Comparison of ENCODE assay signal across 24 cellular contexts in the genomic region with DNA sequence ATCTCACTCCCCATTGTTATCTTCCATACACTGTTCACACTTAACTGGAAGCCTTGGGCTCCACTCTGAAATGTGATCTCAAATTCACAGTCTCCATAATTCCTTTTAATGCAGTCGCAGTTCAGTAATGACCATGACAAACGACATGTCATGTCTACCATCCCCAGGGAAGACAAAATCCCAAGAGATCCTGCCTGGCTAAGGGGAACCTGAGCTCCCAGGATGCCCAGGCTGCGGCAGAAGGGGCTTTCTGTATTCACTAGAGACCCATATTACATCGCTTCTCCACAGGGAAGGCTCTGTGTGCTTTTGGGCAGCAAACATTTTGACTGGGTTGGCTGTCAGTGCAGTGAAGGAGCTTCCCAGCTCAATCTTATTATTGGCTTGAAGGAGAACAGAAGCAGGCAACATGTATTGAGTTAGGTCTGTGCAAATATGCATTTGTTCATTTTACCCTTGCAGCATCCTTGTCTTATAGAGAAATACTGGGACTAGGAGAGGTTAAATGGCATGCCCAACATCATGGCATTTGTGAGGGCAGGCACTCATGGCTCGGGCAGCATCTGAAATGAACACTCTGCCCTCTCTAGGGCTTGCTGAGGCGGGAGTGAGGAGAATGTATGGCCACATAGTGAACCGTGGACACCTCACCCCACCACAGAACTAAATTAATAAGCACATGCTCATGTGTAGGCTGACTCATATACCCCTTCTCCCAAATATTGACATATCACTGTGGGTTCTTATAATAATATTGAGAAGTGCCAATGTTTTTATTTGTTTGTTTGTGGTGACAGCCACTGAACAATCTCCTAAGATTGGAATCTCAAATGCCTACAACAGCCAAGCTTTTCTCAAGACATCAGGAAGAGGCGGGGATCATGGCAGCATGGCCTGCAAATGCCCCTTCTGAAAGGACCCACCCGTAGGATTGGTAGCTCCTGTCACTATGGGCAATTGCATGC.
"Had no signal": no experiment of that assay in that cellular context is flagged by ENCODE, and none has a peak within 500 bp of the region (broad histone marks: within the 10 kb centered on the region; RNA-seq: fewer than 3 reads in every experiment).

No MANE protein-coding gene starts in this region.

- H3K4me3 Mint-ChIP-seq: activated CD4-positive, alpha-beta memory T cell treated with anti-CD3 and anti-CD28 coated beads, Interleukin-2, amount 10 ng/mL, durations not matched to agents 7 days and 5 days; activated CD4-positive, alpha-beta T cell treated with anti-CD3 and anti-CD28 coated beads, Interleukin-2, amount 10 ng/mL, durations not matched to agents 7 days and 5 days; activated T-cell treated with anti-CD3 and anti-CD28 coated beads, Interleukin-2, amount 50 U/mL, for 24 hours; immature natural killer cell; mesothelial cell of epicardium; naive B cell; stimulated activated naive B cell treated with anti-CD40 and anti-IgM and Interleukin-4, amounts not matched to agents 10 μg/mL and 1 μg/mL and 100 μg/mL, for 72 hours had no signal

- ATAC-seq: gastroesophageal sphincter; left colon; psoas muscle; stimulated activated naive B cell treated with anti-CD40 and anti-IgM and Interleukin-4, amounts not matched to agents 10 μg/mL and 1 μg/mL and 100 μg/mL, for 72 hours had no signal

- H3K4me3 ChIP-seq: gastroesophageal sphincter, psoas muscle, stomach, tibial artery had no signal

- H3K27ac ChIP-seq: gastroesophageal sphincter, parathyroid adenoma, psoas muscle, stomach, tibial artery had no signal

- H2AFZ ChIP-seq: parathyroid adenoma had no signal

- H3K9ac ChIP-seq: parathyroid adenoma had no signal

- H3K4me1 Mint-ChIP-seq: activated CD4-positive, alpha-beta memory T cell treated with anti-CD3 and anti-CD28 coated beads, Interleukin-2, amount 10 ng/mL, durations not matched to agents 7 days and 5 days; activated CD4-positive, alpha-beta T cell treated with anti-CD3 and anti-CD28 coated beads, Interleukin-2, amount 10 ng/mL, durations not matched to agents 7 days and 5 days; immature natural killer cell; naive B cell; stimulated activated naive B cell treated with anti-CD40 and anti-IgM and Interleukin-4, amounts not matched to agents 10 μg/mL and 1 μg/mL and 100 μg/mL, for 72 hours had no signal

- H3K27me3 ChIP-seq: tibial artery had no signal

- H3K9me3 Mint-ChIP-seq: activated CD4-positive, alpha-beta memory T cell treated with anti-CD3 and anti-CD28 coated beads, Interleukin-2, amount 10 ng/mL, durations not matched to agents 7 days and 5 days; activated CD4-positive, alpha-beta T cell treated with anti-CD3 and anti-CD28 coated beads, Interleukin-2, amount 10 ng/mL, durations not matched to agents 7 days and 5 days; activated T-cell treated with anti-CD3 and anti-CD28 coated beads, Interleukin-2, amount 50 U/mL, for 24 hours; immature natural killer cell; mesothelial cell of epicardium; naive B cell; stimulated activated naive B cell treated with anti-CD40 and anti-IgM and Interleukin-4, amounts not matched to agents 10 μg/mL and 1 μg/mL and 100 μg/mL, for 72 hours had no signal

- H3K36me3 ChIP-seq: gastroesophageal sphincter, stomach, tibial artery had no signal

- H3K27ac Mint-ChIP-seq: activated CD4-positive, alpha-beta memory T cell treated with anti-CD3 and anti-CD28 coated beads, Interleukin-2, amount 10 ng/mL, durations not matched to agents 7 days and 5 days; activated CD4-positive, alpha-beta T cell treated with anti-CD3 and anti-CD28 coated beads, Interleukin-2, amount 10 ng/mL, durations not matched to agents 7 days and 5 days; activated T-cell treated with anti-CD3 and anti-CD28 coated beads, Interleukin-2, amount 50 U/mL, for 24 hours; immature natural killer cell; mesothelial cell of epicardium; naive B cell; stimulated activated naive B cell treated with anti-CD40 and anti-IgM and Interleukin-4, amounts not matched to agents 10 μg/mL and 1 μg/mL and 100 μg/mL, for 72 hours had no signal

- H3K4me1 ChIP-seq: gastroesophageal sphincter, parathyroid adenoma, psoas muscle, stomach, tibial artery had no signal

- H3K36me3 Mint-ChIP-seq: immature natural killer cell; mesothelial cell of epicardium; naive B cell; stimulated activated naive B cell treated with anti-CD40 and anti-IgM and Interleukin-4, amounts not matched to agents 10 μg/mL and 1 μg/mL and 100 μg/mL, for 72 hours had no signal

- H3K79me2 ChIP-seq: parathyroid adenoma had no signal

- DNase-seq: activated CD4-positive, alpha-beta memory T cell treated with anti-CD3 and anti-CD28 coated beads, Interleukin-2, amount 10 ng/mL, durations not matched to agents 7 days and 5 days; activated CD4-positive, alpha-beta T cell treated with anti-CD3 and anti-CD28 coated beads, Interleukin-2, amount 10 ng/mL, durations not matched to agents 7 days and 5 days; activated CD4-positive, CD25-positive, alpha-beta regulatory T cell treated with anti-CD3 and anti-CD28 coated beads, Interleukin-2, amount 50 U/mL, for 72 hours; activated CD8-positive, alpha-beta memory T cell treated with anti-CD3 and anti-CD28 coated beads, Interleukin-2, amount 50 U/mL, for 48 hours; activated gamma-delta T cell treated with Interleukin-2 at 50 U/mL for 16 hours; activated naive CD4-positive, alpha-beta T cell treated with anti-CD3 and anti-CD28 coated beads, Interleukin-2, amount 50 U/mL, for 16 hours; activated T-cell treated with anti-CD3 and anti-CD28 coated beads, Interleukin-2, amount 50 U/mL, for 24 hours; amniotic stem cell; central memory CD4-positive, alpha-beta T cell; head of caudate nucleus; hypothalamus; immature natural killer cell; kidney; left colon; naive B cell; psoas muscle; stimulated activated CD4-positive, alpha-beta T cell treated with anti-CD3 and anti-CD28 coated beads, Interleukin-15, amount 100 ng/mL, for 24 hours; stimulated activated CD4-positive, alpha-beta T cell treated with anti-CD3 and anti-CD28 coated beads, Interleukin-2, amount 100 ng/mL, for 24 hours; stimulated activated naive B cell treated with anti-CD40 and anti-IgM and Interleukin-4, amounts not matched to agents 10 μg/mL and 1 μg/mL and 100 μg/mL, for 72 hours; stomach; tibial artery had no signal

- H3K9me3 ChIP-seq: gastroesophageal sphincter, psoas muscle, stomach, tibial artery had no signal
